ENCODE assay signal across 1 cellular context in the genomic region with DNA sequence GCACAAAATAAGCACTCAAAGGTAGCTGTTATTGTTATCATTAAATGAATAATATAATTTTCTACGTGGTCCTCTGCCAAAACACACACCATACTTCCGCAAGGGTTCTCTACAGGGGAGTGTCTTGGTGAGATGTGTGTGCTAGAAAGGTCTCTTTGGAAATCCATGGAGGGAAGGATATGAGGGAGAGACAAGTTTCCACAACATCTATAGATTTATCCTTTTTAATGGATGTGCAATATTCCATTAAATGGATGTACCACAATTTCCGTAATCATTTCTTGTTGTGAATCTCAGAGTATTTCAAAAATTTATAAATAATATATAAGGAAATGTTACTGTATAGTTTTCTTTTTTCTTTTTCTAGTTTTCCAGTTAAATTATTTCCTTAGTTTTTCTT.
TF ChIP-seq lines count a peak whose summit lies in the region.

No MANE protein-coding gene starts in this region.

TF ChIP-seq in K562, 482 proteins besides CTCF, POLR2A, EP300 and RAD21 (continued from another document):
- TF ChIP-seq, protein P1, sequence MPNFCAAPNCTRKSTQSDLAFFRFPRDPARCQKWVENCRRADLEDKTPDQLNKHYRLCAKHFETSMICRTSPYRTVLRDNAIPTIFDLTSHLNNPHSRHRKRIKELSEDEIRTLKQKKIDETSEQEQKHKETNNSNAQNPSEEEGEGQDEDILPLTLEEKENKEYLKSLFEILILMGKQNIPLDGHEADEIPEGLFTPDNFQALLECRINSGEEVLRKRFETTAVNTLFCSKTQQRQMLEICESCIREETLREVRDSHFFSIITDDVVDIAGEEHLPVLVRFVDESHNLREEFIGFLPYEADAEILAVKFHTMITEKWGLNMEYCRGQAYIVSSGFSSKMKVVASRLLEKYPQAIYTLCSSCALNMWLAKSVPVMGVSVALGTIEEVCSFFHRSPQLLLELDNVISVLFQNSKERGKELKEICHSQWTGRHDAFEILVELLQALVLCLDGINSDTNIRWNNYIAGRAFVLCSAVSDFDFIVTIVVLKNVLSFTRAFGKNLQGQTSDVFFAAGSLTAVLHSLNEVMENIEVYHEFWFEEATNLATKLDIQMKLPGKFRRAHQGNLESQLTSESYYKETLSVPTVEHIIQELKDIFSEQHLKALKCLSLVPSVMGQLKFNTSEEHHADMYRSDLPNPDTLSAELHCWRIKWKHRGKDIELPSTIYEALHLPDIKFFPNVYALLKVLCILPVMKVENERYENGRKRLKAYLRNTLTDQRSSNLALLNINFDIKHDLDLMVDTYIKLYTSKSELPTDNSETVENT (CRISPR knock-in tag; IDR thresholded peaks at IDR 0.05): no peak
- TF ChIP-seq HNRNPK (IDR thresholded peaks at IDR 0.05; ENCODE audit: low read depth, low read length, poor library complexity, severe bottlenecking) (no peak), ADNP (tag; IDR thresholded peaks at IDR 0.05) (0 out of 2 replicates have a peak, but pooled peaks have one; percentile 29), BMI1 (IDR thresholded peaks at IDR 0.05; ENCODE audit: low read length) (no peak), C11orf30 (IDR thresholded peaks at IDR 0.05; ENCODE audit: low read depth) (no peak), ZBTB8A (IDR thresholded peaks at IDR 0.05; ENCODE audit: partially characterized antibody) (no peak), TGIF2 (CRISPR knock-in tag; IDR thresholded peaks at IDR 0.05) (no peak), ZNF146 (CRISPR knock-in tag; IDR thresholded peaks at IDR 0.05; ENCODE audit: unreplicated experiment) (peak; percentile 52), NR4A1 (CRISPR knock-in tag; IDR thresholded peaks at IDR 0.05) (no peak), NR4A1 (tag; IDR thresholded peaks at IDR 0.05) (no peak)
- TF ChIP-seq, protein P2, sequence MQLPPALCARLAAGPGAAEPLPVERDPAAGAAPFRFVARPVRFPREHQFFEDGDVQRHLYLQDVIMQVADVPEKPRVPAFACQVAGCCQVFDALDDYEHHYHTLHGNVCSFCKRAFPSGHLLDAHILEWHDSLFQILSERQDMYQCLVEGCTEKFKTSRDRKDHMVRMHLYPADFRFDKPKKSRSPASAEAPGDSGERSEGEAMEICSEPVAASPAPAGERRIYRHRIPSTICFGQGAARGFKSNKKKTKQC (CRISPR knock-in tag; IDR thresholded peaks at IDR 0.05): no peak
- TF ChIP-seq, protein P3, sequence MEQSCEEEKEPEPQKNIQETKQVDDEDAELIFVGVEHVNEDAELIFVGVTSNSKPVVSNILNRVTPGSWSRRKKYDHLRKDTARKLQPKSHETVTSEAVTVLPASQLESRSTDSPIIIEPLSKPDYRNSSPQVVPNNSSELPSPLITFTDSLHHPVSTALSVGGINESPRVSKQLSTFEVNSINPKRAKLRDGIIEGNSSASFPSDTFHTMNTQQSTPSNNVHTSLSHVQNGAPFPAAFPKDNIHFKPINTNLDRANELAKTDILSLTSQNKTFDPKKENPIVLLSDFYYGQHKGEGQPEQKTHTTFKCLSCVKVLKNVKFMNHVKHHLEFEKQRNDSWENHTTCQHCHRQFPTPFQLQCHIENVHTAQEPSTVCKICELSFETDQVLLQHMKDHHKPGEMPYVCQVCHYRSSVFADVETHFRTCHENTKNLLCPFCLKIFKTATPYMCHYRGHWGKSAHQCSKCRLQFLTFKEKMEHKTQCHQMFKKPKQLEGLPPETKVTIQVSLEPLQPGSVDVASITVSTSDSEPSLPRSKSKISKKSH (CRISPR knock-in tag; IDR thresholded peaks at IDR 0.05): no peak
- TF ChIP-seq, protein P4, sequence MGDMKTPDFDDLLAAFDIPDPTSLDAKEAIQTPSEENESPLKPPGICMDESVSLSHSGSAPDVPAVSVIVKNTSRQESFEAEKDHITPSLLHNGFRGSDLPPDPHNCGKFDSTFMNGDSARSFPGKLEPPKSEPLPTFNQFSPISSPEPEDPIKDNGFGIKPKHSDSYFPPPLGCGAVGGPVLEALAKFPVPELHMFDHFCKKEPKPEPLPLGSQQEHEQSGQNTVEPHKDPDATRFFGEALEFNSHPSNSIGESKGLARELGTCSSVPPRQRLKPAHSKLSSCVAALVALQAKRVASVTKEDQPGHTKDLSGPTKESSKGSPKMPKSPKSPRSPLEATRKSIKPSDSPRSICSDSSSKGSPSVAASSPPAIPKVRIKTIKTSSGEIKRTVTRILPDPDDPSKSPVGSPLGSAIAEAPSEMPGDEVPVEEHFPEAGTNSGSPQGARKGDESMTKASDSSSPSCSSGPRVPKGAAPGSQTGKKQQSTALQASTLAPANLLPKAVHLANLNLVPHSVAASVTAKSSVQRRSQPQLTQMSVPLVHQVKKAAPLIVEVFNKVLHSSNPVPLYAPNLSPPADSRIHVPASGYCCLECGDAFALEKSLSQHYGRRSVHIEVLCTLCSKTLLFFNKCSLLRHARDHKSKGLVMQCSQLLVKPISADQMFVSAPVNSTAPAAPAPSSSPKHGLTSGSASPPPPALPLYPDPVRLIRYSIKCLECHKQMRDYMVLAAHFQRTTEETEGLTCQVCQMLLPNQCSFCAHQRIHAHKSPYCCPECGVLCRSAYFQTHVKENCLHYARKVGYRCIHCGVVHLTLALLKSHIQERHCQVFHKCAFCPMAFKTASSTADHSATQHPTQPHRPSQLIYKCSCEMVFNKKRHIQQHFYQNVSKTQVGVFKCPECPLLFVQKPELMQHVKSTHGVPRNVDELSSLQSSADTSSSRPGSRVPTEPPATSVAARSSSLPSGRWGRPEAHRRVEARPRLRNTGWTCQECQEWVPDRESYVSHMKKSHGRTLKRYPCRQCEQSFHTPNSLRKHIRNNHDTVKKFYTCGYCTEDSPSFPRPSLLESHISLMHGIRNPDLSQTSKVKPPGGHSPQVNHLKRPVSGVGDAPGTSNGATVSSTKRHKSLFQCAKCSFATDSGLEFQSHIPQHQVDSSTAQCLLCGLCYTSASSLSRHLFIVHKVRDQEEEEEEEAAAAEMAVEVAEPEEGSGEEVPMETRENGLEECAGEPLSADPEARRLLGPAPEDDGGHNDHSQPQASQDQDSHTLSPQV (IDR thresholded peaks at IDR 0.05): no peak
- TF ChIP-seq, protein P5, sequence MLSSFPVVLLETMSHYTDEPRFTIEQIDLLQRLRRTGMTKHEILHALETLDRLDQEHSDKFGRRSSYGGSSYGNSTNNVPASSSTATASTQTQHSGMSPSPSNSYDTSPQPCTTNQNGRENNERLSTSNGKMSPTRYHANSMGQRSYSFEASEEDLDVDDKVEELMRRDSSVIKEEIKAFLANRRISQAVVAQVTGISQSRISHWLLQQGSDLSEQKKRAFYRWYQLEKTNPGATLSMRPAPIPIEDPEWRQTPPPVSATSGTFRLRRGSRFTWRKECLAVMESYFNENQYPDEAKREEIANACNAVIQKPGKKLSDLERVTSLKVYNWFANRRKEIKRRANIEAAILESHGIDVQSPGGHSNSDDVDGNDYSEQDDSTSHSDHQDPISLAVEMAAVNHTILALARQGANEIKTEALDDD (IDR thresholded peaks at IDR 0.05): no peak
